22 cellular contexts compared by ENCODE assay signal in the genomic region with DNA sequence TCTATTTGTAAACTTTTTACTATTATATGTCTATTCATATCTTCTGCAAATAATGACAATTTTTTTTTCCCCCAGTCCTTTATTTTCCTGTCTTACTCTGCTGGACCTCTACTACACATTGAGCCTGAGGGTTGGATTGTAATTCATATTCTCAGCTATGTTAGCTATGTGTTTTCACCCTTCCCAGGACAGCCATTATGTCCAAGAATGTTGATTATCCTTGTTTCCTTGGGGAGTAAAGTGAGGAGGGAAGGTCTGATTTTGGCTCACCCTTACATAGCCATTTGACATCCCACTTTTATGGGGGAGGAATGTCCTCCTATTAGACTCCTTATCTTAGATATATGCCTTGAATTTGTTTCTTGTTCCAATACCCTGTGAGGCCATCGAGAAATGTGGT. TPM values are rescaled to one million over a fixed set of nuclear protein-coding genes. Genes with fewer than 3 reads are reported as not detected.
DNase-seq lines count a peak whose midpoint lies in the region; ATAC-seq, FAIRE-seq and TF ChIP-seq lines count a peak whose summit lies in the region.
"Had no signal": no experiment of that assay in that cellular context is flagged by ENCODE, and none has a peak within 500 bp of the region (broad histone marks: within the 10 kb centered on the region; RNA-seq: fewer than 3 reads in every experiment).

No MANE protein-coding gene starts in this region.

- ATAC-seq in HG02642 (IDR thresholded peaks at IDR 0.05; ENCODE audit: poor library complexity, unreplicated experiment) (no peak), SK-N-SH treated with all-trans-retinoic acid at 6 μM for 48 hours (no peak)
- ATAC-seq: CD8-positive, alpha-beta T cell had no signal

- POLR2A ChIA-PET in H1 (lab: Charles Lee; ENCODE audit: partially characterized antibody), result no interaction called here

- H2BK5ac ChIP-seq in H1 (ENCODE audit: low read depth, low read length), result no peak overlapping the region

- H2BK120ac ChIP-seq in H1 (replicated peaks; ENCODE audit: low read depth, low read length), result no peak overlapping the region

- no peak overlapping the region for H2AK5ac ChIP-seq in H1 (ENCODE audit: low read depth, low read length)

- no peak overlapping the region for H3K23ac ChIP-seq in H1 (ENCODE audit: insufficient read length)

- H3K36me3 ChIP-seq in adipocyte (ENCODE audit: control insufficient read depth, insufficient read depth, low read length, severe bottlenecking) (no peaks in the 10 kb centered on the region), H1 (ENCODE audit: control insufficient read depth in 2 of 4, insufficient read depth in 4 of 4, low read length in 3 of 4) (no peaks in the 10 kb centered on the region)
- H3K36me3 ChIP-seq: BLaER1 had no signal

- H4K91ac ChIP-seq in H1 (replicated peaks; ENCODE audit: insufficient read length, low read length), result no peak overlapping the region

- H2BK12ac ChIP-seq in H1 (ENCODE audit: low read depth, low read length), result no peak overlapping the region

- H3K4me1 ChIP-seq in adipocyte (ENCODE audit: control insufficient read depth, insufficient read depth, low read length) (no peaks in the 10 kb centered on the region), H1 (replicated peaks in 1 of 4; ENCODE audit: control insufficient read depth in 3 of 4, insufficient read depth in 4 of 4, low read length in 3 of 4) (no peaks in the 10 kb centered on the region)
- H3K4me1 ChIP-seq: BLaER1, Caco-2 had no signal

- TF ChIP-seq POLR2A in H1 (IDR thresholded peaks at IDR 0.05; ENCODE audit: control extremely low read depth in 1 of 2, low read depth in 2 of 2, low read length in 2 of 2), result no peak

- no peaks in the 10 kb centered on the region for H3K79me1 ChIP-seq in H1 (ENCODE audit: low read depth, low read length)

- TF ChIP-seq CTCF in H1 (IDR thresholded peaks at IDR 0.05; ENCODE audit: control extremely low read depth in 1 of 3, insufficient read depth in 1 of 3, low read depth in 1 of 3, low read length in 3 of 3), result no peak

- DNase-seq in EH (ENCODE audit: low read depth), result peak; percentile 1
- DNase-seq in NCI-H226, result peak; percentile 53
- peak; percentile 39 for DNase-seq in adipocyte (ENCODE audit: low read depth)
- no peak for DNase-seq in H1 (ENCODE audit: low read depth in 1 of 2, low spot score in 2 of 2)
- DNase-seq in hypothalamus (lab: John Stamatoyannopoulos, UW), result no peak
- no peak for DNase-seq in DMS153 treated with DMSO at 0.1 percent for 48 hours (lab: John Stamatoyannopoulos, UW; ENCODE audit: unreplicated experiment)
- DNase-seq: Caco-2; CD4-positive, CD25-positive, alpha-beta regulatory T cell; CD8-positive, alpha-beta T cell; DMS153; DMS79; GF-D8; GOT3; H7; HCEC 1CT had no signal

- no peak overlapping the region for H4K5ac ChIP-seq in H1 (ENCODE audit: insufficient read length, low read depth, low read length)

- H3K9ac ChIP-seq in adipocyte (ENCODE audit: low read length), result no peak overlapping the region
- H3K9ac ChIP-seq in H1 (replicated peaks in 1 of 4; ENCODE audit: extremely low read depth in 1 of 4, low read depth in 3 of 4, low read length in 3 of 4), result no peak overlapping the region
- H3K9ac ChIP-seq: BLaER1 had no signal

- CTCF ChIA-PET in H1 (lab: Charles Lee; ENCODE audit: partially characterized antibody), result interaction anchor here (1.0 kb wide), 1 partner anchor 49 kb away, joined by 3 read pairs; no protein-coding TSS in a partner anchor

- H3K56ac ChIP-seq in H1 (replicated peaks; ENCODE audit: insufficient read length, low read depth, low read length), result no peak overlapping the region

- no peak overlapping the region for H3K27ac ChIP-seq in H1 (ENCODE audit: low read depth, low read length)
- H3K27ac ChIP-seq: BLaER1, C4-2B had no signal

- H3K4me2 ChIP-seq in H1 (ENCODE audit: insufficient read depth in 1 of 2, low read depth in 2 of 2, low read length in 2 of 2), result no peak overlapping the region
- H3K4me2 ChIP-seq: BLaER1 had no signal

- H2BK15ac ChIP-seq in H1 (ENCODE audit: low read length), result no peak overlapping the region

- no peaks in the 10 kb centered on the region for H3K27me3 ChIP-seq in adipocyte (replicated peaks; ENCODE audit: control insufficient read depth, insufficient read depth, low read length)
- H3K27me3 ChIP-seq in H1 (replicated peaks in 1 of 4; ENCODE audit: control insufficient read depth in 3 of 4, extremely low read depth in 1 of 4, insufficient read depth in 3 of 4, low read length in 3 of 4), result no peaks in the 10 kb centered on the region
- H3K27me3 ChIP-seq: BLaER1 had no signal

- no peak overlapping the region for H3K4ac ChIP-seq in H1 (replicated peaks; ENCODE audit: insufficient read length, low read depth, low read length)

- WGBS in H1 (ENCODE audit: extremely low coverage in 1 of 2, insufficient coverage in 1 of 2, insufficient read length in 1 of 2, insufficient replicate concordance in 2 of 2, low coverage in 1 of 2, low lambda C conversion rate in 2 of 2, missing lambda C conversion rate in 1 of 2), 2 experiments, result 94% methylated on average over 1 of the region's 1 CpG; no CpG with 5 or more reads in 1 of the 2 experiments

- H3K14ac ChIP-seq in H1 (ENCODE audit: insufficient read length), result no peak overlapping the region

- TF ChIP-seq EP300 in H1 (IDR thresholded peaks at IDR 0.05; ENCODE audit: borderline replicate concordance in 1 of 2, low read depth in 2 of 2, low read length in 2 of 2), result no peak

- H3K18ac ChIP-seq in H1 (ENCODE audit: extremely low read depth, low read length), result no peak overlapping the region

- no peaks in the 10 kb centered on the region for H3K79me2 ChIP-seq in H1 (ENCODE audit: control insufficient read depth in 1 of 2, insufficient read depth in 2 of 2, low read length in 2 of 2)

- FAIRE-seq in H1 (lab: Jason Lieb, UNC), result no peak
- FAIRE-seq: A204.1, GM12891, GM18507 had no signal

- H4K8ac ChIP-seq in H1 (ENCODE audit: extremely low read depth, insufficient read depth, low read length), result no peak overlapping the region

- 0 out of 2 replicates have a peak overlapping the region, but pooled peaks have one; percentile 17 for H2AFZ ChIP-seq in H1 (ENCODE audit: low read length)

- H3K4me3 ChIP-seq in adipocyte (ENCODE audit: low read length) (no peak overlapping the region), H1 (ENCODE audit: extremely low read depth in 1 of 4, insufficient read depth in 2 of 4, low read depth in 3 of 4, low read length in 4 of 4) (no peak overlapping the region)
- H3K4me3 ChIP-seq: BLaER1 had no signal

- no peaks in the 10 kb centered on the region for H4K20me1 ChIP-seq in H1 (replicated peaks in 1 of 2; ENCODE audit: control insufficient read depth in 1 of 2, insufficient read depth in 2 of 2, low read length in 2 of 2)
- H4K20me1 ChIP-seq: BLaER1 had no signal

- H3K23me2 ChIP-seq in H1 (ENCODE audit: low read depth, low read length), result no peaks in the 10 kb centered on the region

- no peak overlapping the region for H2BK20ac ChIP-seq in H1 (ENCODE audit: low read length)

- H3K9me3 ChIP-seq in adipocyte (ENCODE audit: control insufficient read depth, low read length), result no peaks in the 10 kb centered on the region
- H3K9me3 ChIP-seq in H1 (ENCODE audit: insufficient read depth in 2 of 2, low read depth in 1 of 2, low read length in 1 of 2), result no peaks in the 10 kb centered on the region
- H3K9me3 ChIP-seq: BLaER1, Caco-2 had no signal

- TF ChIP-seq RAD21 in H1 (IDR thresholded peaks at IDR 0.05 in 1 of 2, conservative IDR thresholded peaks at IDR 0.05 in 1 of 2; ENCODE audit: low read depth in 2 of 2, low read length in 2 of 2), result no peak

TF ChIP-seq in H1, 55 proteins besides CTCF, POLR2A, EP300 and RAD21:
- TF ChIP-seq RBBP5 (IDR thresholded peaks at IDR 0.05; ENCODE audit: borderline replicate concordance, low read depth, low read length), result no peak
- TF ChIP-seq EGR1 (IDR thresholded peaks at IDR 0.05; ENCODE audit: borderline replicate concordance, low read depth, low read length), result no peak
- TF ChIP-seq TCF12 (IDR thresholded peaks at IDR 0.05; ENCODE audit: low read depth, low read length), result no peak

TF ChIP-seq in SK-N-SH treated with all-trans-retinoic acid at 6 μM for 48 hours, 23 proteins besides CTCF, POLR2A, EP300 and RAD21:
- TF ChIP-seq, protein P1, sequence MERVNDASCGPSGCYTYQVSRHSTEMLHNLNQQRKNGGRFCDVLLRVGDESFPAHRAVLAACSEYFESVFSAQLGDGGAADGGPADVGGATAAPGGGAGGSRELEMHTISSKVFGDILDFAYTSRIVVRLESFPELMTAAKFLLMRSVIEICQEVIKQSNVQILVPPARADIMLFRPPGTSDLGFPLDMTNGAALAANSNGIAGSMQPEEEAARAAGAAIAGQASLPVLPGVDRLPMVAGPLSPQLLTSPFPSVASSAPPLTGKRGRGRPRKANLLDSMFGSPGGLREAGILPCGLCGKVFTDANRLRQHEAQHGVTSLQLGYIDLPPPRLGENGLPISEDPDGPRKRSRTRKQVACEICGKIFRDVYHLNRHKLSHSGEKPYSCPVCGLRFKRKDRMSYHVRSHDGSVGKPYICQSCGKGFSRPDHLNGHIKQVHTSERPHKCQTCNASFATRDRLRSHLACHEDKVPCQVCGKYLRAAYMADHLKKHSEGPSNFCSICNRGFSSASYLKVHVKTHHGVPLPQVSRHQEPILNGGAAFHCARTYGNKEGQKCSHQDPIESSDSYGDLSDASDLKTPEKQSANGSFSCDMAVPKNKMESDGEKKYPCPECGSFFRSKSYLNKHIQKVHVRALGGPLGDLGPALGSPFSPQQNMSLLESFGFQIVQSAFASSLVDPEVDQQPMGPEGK (CRISPR knock-in tag; IDR thresholded peaks at IDR 0.05; ENCODE audit: borderline replicate concordance), result no peak
- TF ChIP-seq ZNF70 (CRISPR knock-in tag; IDR thresholded peaks at IDR 0.05), result no peak
- TF ChIP-seq ESRRG (CRISPR knock-in tag; IDR thresholded peaks at IDR 0.05), result no peak
- no peak for TF ChIP-seq BACH2 (CRISPR knock-in tag; IDR thresholded peaks at IDR 0.05; ENCODE audit: borderline replicate concordance)
- no peak for TF ChIP-seq GLIS3 (CRISPR knock-in tag; IDR thresholded peaks at IDR 0.05)
- TF ChIP-seq TCF4 (CRISPR knock-in tag; IDR thresholded peaks at IDR 0.05; ENCODE audit: borderline replicate concordance), result no peak
- TF ChIP-seq ZNF8 (CRISPR knock-in tag; IDR thresholded peaks at IDR 0.05), result no peak

RNA-seq across cellular contexts. Expression of a gene that starts 17.6 kb away (rescaled TPM):
- total RNA-seq in H1 (2021; fragmentation: NEBNext Ultra II Directional; extraction: Animal tissue kit (Norgen Biotek cat#: 25700)), result 5.3 and 6.4 TPM in 2 replicates
- polyA plus RNA-seq in H1 (2011; rRNA removed), result 1.6 and 7.1 TPM in 2 replicates
- 4.8 TPM for polyA plus RNA-seq in H1 (2011; cell fraction: cytosol; rRNA removed)
- 4.0 TPM for polyA plus RNA-seq in H1 (2011; cell fraction: nucleus; rRNA removed)
- 2.1 to 3.1 TPM (median 2.7 TPM) in 4 replicates for polyA plus RNA-seq in H1 (2012, experiment 1 of 2)
- 0.35 TPM for polyA plus RNA-seq in H1 (2012, experiment 2 of 2)
- polyA plus RNA-seq in H1 (2013, experiment 1 of 2), result 4.3 TPM
- 4.1 TPM for polyA plus RNA-seq in H1 (2013, experiment 2 of 2)
- 7.9 and 12.1 TPM in 2 replicates for polyA minus RNA-seq in H1 (2011; rRNA and poly(A)+ RNA removed)
- 4.3 TPM for polyA minus RNA-seq in H1 (2011; cell fraction: cytosol; rRNA and poly(A)+ RNA removed)
- 24.1 TPM for polyA minus RNA-seq in H1 (2011; cell fraction: nucleus; rRNA and poly(A)+ RNA removed)

Comparison
In these comparisons a context has a peak if more than half of its experiments do, and no peak if none do; other contexts are left out.
1. DNase-seq: peak in EH (single experiment), NCI-H226 (single experiment) and adipocyte (single experiment); none in H1 (0 of 2), hypothalamus (0 of 51) and DMS153 treated with DMSO at 0.1 percent for 48 hours (single experiment).